ENCODE assay signal across 1 cellular context in the genomic region with DNA sequence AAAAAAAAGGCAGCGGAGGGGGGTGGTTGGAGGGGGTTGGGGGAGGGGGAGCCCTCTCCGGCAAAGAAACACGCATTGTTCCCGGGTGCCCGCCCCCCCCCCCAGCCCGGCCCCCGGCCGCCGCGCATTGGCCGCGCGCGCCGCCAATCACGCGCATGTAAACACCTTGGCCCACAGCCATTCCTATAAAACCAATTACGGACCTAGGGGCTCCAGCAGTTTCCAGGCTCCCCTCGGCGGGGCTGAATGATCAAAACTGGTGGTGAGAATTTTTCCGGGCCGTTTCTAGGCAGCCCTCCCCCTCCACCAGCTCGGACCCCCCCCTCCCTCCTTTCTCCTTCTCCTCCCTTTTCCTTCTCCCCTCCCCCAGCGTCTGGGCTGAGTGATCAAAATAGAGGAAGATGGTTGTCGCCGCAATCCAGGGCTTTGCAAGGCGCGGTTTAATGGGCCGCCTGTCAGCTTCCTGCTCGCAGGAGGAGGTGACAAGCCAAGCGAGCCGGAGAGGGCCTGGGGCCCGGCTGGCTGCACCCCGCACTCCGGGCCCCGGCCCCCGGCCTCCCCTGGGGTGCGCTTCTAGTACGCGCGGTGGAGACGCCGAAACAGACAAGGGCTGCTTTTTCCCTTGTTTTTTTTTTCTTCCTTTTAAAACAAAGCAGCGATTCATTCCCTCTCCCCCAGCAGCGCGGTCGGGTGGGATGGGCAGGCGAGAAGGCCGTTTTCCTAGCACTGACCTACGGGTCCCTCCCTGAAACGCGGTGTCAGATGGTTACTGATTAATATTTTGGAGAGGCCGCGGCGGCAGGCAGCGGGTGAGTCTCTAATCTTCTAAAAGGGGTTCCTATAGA.
TF ChIP-seq lines count a peak whose summit lies in the region.

No MANE protein-coding gene starts in this region.

TF ChIP-seq in SK-N-SH, 30 proteins besides CTCF, POLR2A, EP300 and RAD21 (continued from another document):
- TF ChIP-seq, protein P1, sequence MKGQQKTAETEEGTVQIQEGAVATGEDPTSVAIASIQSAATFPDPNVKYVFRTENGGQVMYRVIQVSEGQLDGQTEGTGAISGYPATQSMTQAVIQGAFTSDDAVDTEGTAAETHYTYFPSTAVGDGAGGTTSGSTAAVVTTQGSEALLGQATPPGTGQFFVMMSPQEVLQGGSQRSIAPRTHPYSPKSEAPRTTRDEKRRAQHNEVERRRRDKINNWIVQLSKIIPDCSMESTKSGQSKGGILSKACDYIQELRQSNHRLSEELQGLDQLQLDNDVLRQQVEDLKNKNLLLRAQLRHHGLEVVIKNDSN (IDR thresholded peaks at IDR 0.05; ENCODE audit: borderline replicate concordance, low read depth), result peak; percentile 60
- TF ChIP-seq, protein P2, sequence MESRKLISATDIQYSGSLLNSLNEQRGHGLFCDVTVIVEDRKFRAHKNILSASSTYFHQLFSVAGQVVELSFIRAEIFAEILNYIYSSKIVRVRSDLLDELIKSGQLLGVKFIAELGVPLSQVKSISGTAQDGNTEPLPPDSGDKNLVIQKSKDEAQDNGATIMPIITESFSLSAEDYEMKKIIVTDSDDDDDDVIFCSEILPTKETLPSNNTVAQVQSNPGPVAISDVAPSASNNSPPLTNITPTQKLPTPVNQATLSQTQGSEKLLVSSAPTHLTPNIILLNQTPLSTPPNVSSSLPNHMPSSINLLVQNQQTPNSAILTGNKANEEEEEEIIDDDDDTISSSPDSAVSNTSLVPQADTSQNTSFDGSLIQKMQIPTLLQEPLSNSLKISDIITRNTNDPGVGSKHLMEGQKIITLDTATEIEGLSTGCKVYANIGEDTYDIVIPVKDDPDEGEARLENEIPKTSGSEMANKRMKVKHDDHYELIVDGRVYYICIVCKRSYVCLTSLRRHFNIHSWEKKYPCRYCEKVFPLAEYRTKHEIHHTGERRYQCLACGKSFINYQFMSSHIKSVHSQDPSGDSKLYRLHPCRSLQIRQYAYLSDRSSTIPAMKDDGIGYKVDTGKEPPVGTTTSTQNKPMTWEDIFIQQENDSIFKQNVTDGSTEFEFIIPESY (IDR thresholded peaks at IDR 0.05; ENCODE audit: borderline replicate concordance, low read depth), result peak; percentile 32
- peak; percentile 59; the same call in 1 of the 2 replicates for TF ChIP-seq RCOR1 (IDR thresholded peaks at IDR 0.05; ENCODE audit: low read length)
- peak; percentile 81 for TF ChIP-seq POLR2AphosphoS5 (IDR thresholded peaks at IDR 0.05; ENCODE audit: low read depth, low read length)
- no peak; the same call in none of the 2 replicates for TF ChIP-seq SIN3A (IDR thresholded peaks at IDR 0.05; ENCODE audit: borderline replicate concordance, low read depth, low read length)
- TF ChIP-seq TEAD4 (IDR thresholded peaks at IDR 0.05; ENCODE audit: borderline replicate concordance, insufficient read depth), result peak; percentile 67; the same call in 1 of the 2 replicates
- TF ChIP-seq GATA2 (CRISPR knock-in tag; IDR thresholded peaks at IDR 0.05), result no peak
TF ChIP-seq in SK-N-SH: peak in this region for 18.
